In genomic region chr11:118996926-118997626, GRCh38 we compare ENCODE assay signal across 8 cellular contexts.
DNase-seq lines count a peak whose midpoint lies in the region; ATAC-seq and TF ChIP-seq lines count a peak whose summit lies in the region.

No MANE protein-coding gene starts in this region.

- H3K27ac ChIP-seq in neutrophil, result peak overlapping the region; percentile 77

- peaks cover 22% of the 10 kb centered on the region for H3K36me3 ChIP-seq in neutrophil

- peak; percentile 5 for ATAC-seq in GM21717 (IDR thresholded peaks at IDR 0.05; ENCODE audit: unreplicated experiment)

- H3K4me1 ChIP-seq in neutrophil (ENCODE audit: control insufficient read depth in 1 of 2, insufficient read depth in 1 of 2, low read depth in 1 of 2, low read length in 1 of 2), result peaks cover 20 to 22% of the 10 kb centered on the region in 2 experiments

- peak; percentile 47 for DNase-seq in ELR (ENCODE audit: low read depth)
- peak; percentile 71 for DNase-seq in NAMALWA (ENCODE audit: low spot score)
- peak; percentile 64 for DNase-seq in activated CD8-positive, alpha-beta memory T cell treated with anti-CD3 and anti-CD28 coated beads, Interleukin-2, amount 50 U/mL, for 48 hours
- peak; percentile 41 for DNase-seq in fibroblast of pulmonary artery (ENCODE audit: low read depth)
- no peak for DNase-seq in NCI-H345 (lab: John Stamatoyannopoulos, UW)
- no peak for DNase-seq in kidney glomerular epithelial cell (lab: John Stamatoyannopoulos, UW)

- peak; percentile 36 for TF ChIP-seq CTCF in fibroblast of pulmonary artery (IDR thresholded peaks at IDR 0.05; ENCODE audit: low read length, missing control alignments)
- TF ChIP-seq CTCF in neutrophil (IDR thresholded peaks at IDR 0.05), result no peak

- H3K4me3 ChIP-seq in fibroblast of pulmonary artery (replicated peaks; ENCODE audit: low read depth, low read length) (peak overlapping the region; percentile 87), neutrophil (ENCODE audit: low read depth in 1 of 2, low read length in 1 of 2) (peak overlapping the region; percentile 65 to 76)

- no peaks in the 10 kb centered on the region for H3K9me3 ChIP-seq in neutrophil

- no peaks in the 10 kb centered on the region for H3K27me3 ChIP-seq in neutrophil

Comparison
In these comparisons a context has a peak if more than half of its experiments do, and no peak if none do; other contexts are left out.
1. DNase-seq: peak in ELR (single experiment), NAMALWA (single experiment), activated CD8-positive, alpha-beta memory T cell treated with anti-CD3 and anti-CD28 coated beads, Interleukin-2, amount 50 U/mL, for 48 hours (single experiment) and fibroblast of pulmonary artery (single experiment); none in NCI-H345 (single experiment) and kidney glomerular epithelial cell (single experiment).